In genomic region chr7:151330656-151331055, GRCh38 we compare ENCODE assay signal across 13 cellular contexts. TPM values are rescaled to one million over a fixed set of nuclear protein-coding genes. Genes with fewer than 3 reads are reported as not detected.
DNase-seq lines count a peak whose midpoint lies in the region; ATAC-seq and TF ChIP-seq lines count a peak whose summit lies in the region.
"Had no signal": no experiment of that assay in that cellular context is flagged by ENCODE, and none has a peak within 500 bp of the region (broad histone marks: within the 10 kb centered on the region; RNA-seq: fewer than 3 reads in every experiment).

No MANE protein-coding gene starts in this region.

- no peaks in the 10 kb centered on the region for H3K9me2 ChIP-seq in GM23338 (ENCODE audit: insufficient read depth)

- H3K4me3 Mint-ChIP-seq in GM23338 (no peak overlapping the region), neural progenitor cell (no peak overlapping the region)
- H3K4me3 Mint-ChIP-seq: CD4-positive, alpha-beta T cell had no signal

- H3K9me3 Mint-ChIP-seq in GM23338, result peaks cover 8% of the 10 kb centered on the region; the same call in 2 of the 3 replicates
- no peaks in the 10 kb centered on the region for H3K9me3 Mint-ChIP-seq in neural progenitor cell
- H3K9me3 Mint-ChIP-seq: CD4-positive, alpha-beta T cell had no signal

- no peak overlapping the region for H3K27ac ChIP-seq in GM23338 (ENCODE audit: low read depth)
- H3K27ac ChIP-seq in neural progenitor cell, result no peak overlapping the region
- H3K27ac ChIP-seq: C4-2B had no signal

- no peak overlapping the region for H3K4me2 ChIP-seq in GM23338
- H3K4me2 ChIP-seq in neural progenitor cell, result no peak overlapping the region

- no peaks in the 10 kb centered on the region for H3K9me3 ChIP-seq in neural progenitor cell (ENCODE audit: low read depth)

- TF ChIP-seq POLR2A in lower leg skin (IDR thresholded peaks at IDR 0.05), result no peak

- H3K4me1 Mint-ChIP-seq in GM23338, result peaks cover 19% of the 10 kb centered on the region
- no peaks in the 10 kb centered on the region for H3K4me1 Mint-ChIP-seq in neural progenitor cell

- peaks cover 5% of the 10 kb centered on the region for H3K4me1 ChIP-seq in GM23338 (ENCODE audit: insufficient read depth)
- peaks cover 3% of the 10 kb centered on the region for H3K4me1 ChIP-seq in neural progenitor cell
- H3K4me1 ChIP-seq: Caco-2 had no signal

- no peak overlapping the region for H3K4me3 ChIP-seq in GM23338
- no peak overlapping the region for H3K4me3 ChIP-seq in neural progenitor cell
- no peak overlapping the region for H3K4me3 ChIP-seq in lower leg skin (ENCODE audit: low read depth, poor library complexity, severe bottlenecking)

- no peaks in the 10 kb centered on the region for H3K79me2 ChIP-seq in GM23338 (replicated peaks; ENCODE audit: insufficient read depth)
- H3K79me2 ChIP-seq in neural progenitor cell (ENCODE audit: low read depth), result no peaks in the 10 kb centered on the region

- ATAC-seq in GM23338, result no peak

- no peak overlapping the region for H3K9ac ChIP-seq in neural progenitor cell

- H3K27me3 ChIP-seq in GM23338 (ENCODE audit: insufficient read depth) (no peaks in the 10 kb centered on the region), neural progenitor cell (no peaks in the 10 kb centered on the region)

- 68 to 69% methylated on average over 3 of the region's 3 CpGs for WGBS in lower leg skin, 2 donors

- TF ChIP-seq CTCF in GM23338 (conservative IDR thresholded peaks at IDR 0.05; ENCODE audit: low read depth in 2 of 2) (no peak), neural progenitor cell (IDR thresholded peaks at IDR 0.05) (no peak), lower leg skin (IDR thresholded peaks at IDR 0.05) (no peak)

- DNase-seq in GM23338 (ENCODE audit: low spot score), result no peak
- DNase-seq in SK-N-DZ (ENCODE audit: low spot score), result peak; percentile 61
- DNase-seq in neural progenitor cell (ENCODE audit: low spot score), result peak; percentile 36
- DNase-seq in ecto neural progenitor cell (ENCODE audit: low spot score), result no peak
- DNase-seq in EL, result no peak
- no peak for DNase-seq in lower leg skin (ENCODE audit: low spot score in 2 of 2)
- DNase-seq: AML-193; Caco-2; CD4-positive, alpha-beta T cell; GF-D8; GOT3; H7 had no signal

- H3K36me3 Mint-ChIP-seq in GM23338 (ENCODE audit: low read depth) (no peaks in the 10 kb centered on the region), neural progenitor cell (no peaks in the 10 kb centered on the region)

- H3K27me3 Mint-ChIP-seq in GM23338 (ENCODE audit: insufficient read depth, low read depth, poor library complexity) (peaks cover 3% of the 10 kb centered on the region), neural progenitor cell (ENCODE audit: insufficient read depth, low read depth) (peaks cover 5% of the 10 kb centered on the region)
- H3K27me3 Mint-ChIP-seq: CD4-positive, alpha-beta T cell had no signal

- H3K27ac Mint-ChIP-seq in GM23338 (no peak overlapping the region), neural progenitor cell (no peak overlapping the region)
- H3K27ac Mint-ChIP-seq: CD4-positive, alpha-beta T cell had no signal

- no peaks in the 10 kb centered on the region for H4K20me1 ChIP-seq in GM23338 (replicated peaks; ENCODE audit: insufficient read depth)
- H4K20me1 ChIP-seq in neural progenitor cell (ENCODE audit: low read depth), result no peaks in the 10 kb centered on the region

- H3F3A ChIP-seq in GM23338 (replicated peaks; ENCODE audit: low read depth) (no peaks in the 10 kb centered on the region), neural progenitor cell (ENCODE audit: low read depth) (no peaks in the 10 kb centered on the region)

- H3K36me3 ChIP-seq in GM23338 (ENCODE audit: insufficient read depth), result no peaks in the 10 kb centered on the region
- no peaks in the 10 kb centered on the region for H3K36me3 ChIP-seq in neural progenitor cell

- H2AFZ ChIP-seq in GM23338 (peak overlapping the region; percentile 59; the same call in 1 of the 2 replicates), neural progenitor cell (replicated peaks) (no peak overlapping the region)

- intact Hi-C loops in lower leg skin (cut with DNase I; ENCODE audit: low total_unique reads), result no loop called here

TF ChIP-seq in GM23338, 12 proteins besides CTCF, POLR2A, EP300 and RAD21:
- no peak for TF ChIP-seq POLR2AphosphoS5 (IDR thresholded peaks at IDR 0.05; ENCODE audit: low read depth)
- no peak for TF ChIP-seq JUNB (IDR thresholded peaks at IDR 0.05; ENCODE audit: unreplicated experiment)
- TF ChIP-seq NANOG (IDR thresholded peaks at IDR 0.05; ENCODE audit: borderline replicate concordance), result no peak
- TF ChIP-seq STAT1 (IDR thresholded peaks at IDR 0.05; ENCODE audit: unreplicated experiment), result no peak
- no peak for TF ChIP-seq ETS1 (IDR thresholded peaks at IDR 0.05)
TF ChIP-seq in GM23338: peak in this region for 0.

RNA-seq across cellular contexts. Expression of gene NUB1, which starts 11.0 kb away (rescaled TPM):
- 31.8 and 32.4 TPM in 2 replicates for total RNA-seq in GM23338 (2014; rRNA removed; shearing (Covaris generic))
- polyA plus RNA-seq in GM23338 (2016; fragmentation: Nextera tagmentation; extraction: Ambion mirVana), result 40.7 and 42.3 TPM in 2 replicates
- polyA plus RNA-seq in SK-N-DZ (2014; cell fraction: cytosol; rRNA removed), result 56.2 and 59.4 TPM in 2 replicates
- 45.9 and 61.1 TPM in 2 replicates for polyA plus RNA-seq in SK-N-DZ (2014; cell fraction: nucleus; rRNA removed)
- 56.3 and 61.7 TPM in 2 replicates for total RNA-seq in neural progenitor cell (ENCODE audit: low replicate concordance)
- 10 to 100 TPM; 40.1 to 48.3 (median 47.5) TPM for total RNA-seq in lower leg skin

Comparison
In these comparisons a context has a peak if more than half of its experiments do, and no peak if none do; other contexts are left out.
1. DNase-seq: peak in SK-N-DZ (single experiment) and neural progenitor cell (single experiment); none in GM23338 (single experiment), ecto neural progenitor cell (single experiment), EL (single experiment) and lower leg skin (0 of 2).